ENCODE assay signal across 33 cellular contexts in the genomic region with DNA sequence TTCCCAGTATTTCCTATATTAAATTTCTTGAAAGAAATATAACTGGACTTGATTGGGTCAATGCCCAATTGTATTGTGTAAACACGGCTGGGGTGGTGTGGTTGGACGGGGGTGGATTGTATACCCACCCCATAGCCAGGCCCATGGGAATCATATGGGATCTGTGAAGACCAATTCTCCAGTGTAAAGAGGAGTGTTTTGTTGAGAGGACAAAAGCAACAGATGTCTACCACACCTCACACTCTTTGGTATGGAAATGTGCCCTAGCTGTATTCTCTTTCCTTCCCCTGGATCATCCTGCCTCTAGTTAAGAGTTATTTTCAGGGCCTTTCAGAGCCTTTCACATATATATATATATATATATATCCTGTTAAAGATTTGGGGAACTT.
"Had no signal": no experiment of that assay in that cellular context is flagged by ENCODE, and none has a peak within 500 bp of the region (broad histone marks: within the 10 kb centered on the region; RNA-seq: fewer than 3 reads in every experiment).

No MANE protein-coding gene starts in this region.

- H3K27me3 ChIP-seq: adrenal gland, body of pancreas, brain microvascular endothelial cell, breast epithelium had no signal

- ATAC-seq: activated CD4-positive, alpha-beta T cell treated with anti-CD3 and anti-CD28 coated beads for 36 hours; activated CD4-positive, CD25-positive, alpha-beta regulatory T cell treated with anti-CD3 and anti-CD28 coated beads, Interleukin-2, amount 50 U/mL, for 24 hours; activated CD8-positive, alpha-beta T cell treated with anti-CD3 and anti-CD28 coated beads for 36 hours; activated naive CD4-positive, alpha-beta T cell treated with anti-CD3 and anti-CD28 coated beads, Interleukin-2, amount 50 U/mL, for 72 hours; activated T-cell treated with anti-CD3 and anti-CD28 coated beads, Interleukin-2, amount 50 U/mL, for 4 hours; activated T-cell treated with anti-CD3 and anti-CD28 coated beads, Interleukin-2, amount 50 U/mL, for 72 hours; activated T-helper 17 cell treated with anti-CD3 and anti-CD28 coated beads, Interleukin-2, amount 50 U/mL, for 72 hours; body of pancreas; T-helper 17 cell had no signal

- H3K27me3 Mint-ChIP-seq: activated CD4-positive, alpha-beta memory T cell treated with anti-CD3 and anti-CD28 coated beads for 36 hours; activated CD4-positive, alpha-beta T cell treated with anti-CD3 and anti-CD28 coated beads for 36 hours; activated CD4-positive, alpha-beta T cell treated with anti-CD3 and anti-CD28 coated beads, Interleukin-2, amount 10 ng/mL, durations not matched to agents 24 days and 14 days; activated CD8-positive, alpha-beta T cell treated with anti-CD3 and anti-CD28 coated beads for 36 hours; activated naive CD8-positive, alpha-beta T cell treated with anti-CD3 and anti-CD28 coated beads for 36 hours; T-helper 17 cell had no signal

- H3K4me1 ChIP-seq: adrenal gland, body of pancreas, breast epithelium had no signal

- H3K27ac Mint-ChIP-seq: activated CD4-positive, alpha-beta memory T cell treated with anti-CD3 and anti-CD28 coated beads for 36 hours; activated CD4-positive, alpha-beta T cell treated with anti-CD3 and anti-CD28 coated beads for 36 hours; activated CD4-positive, alpha-beta T cell treated with anti-CD3 and anti-CD28 coated beads, Interleukin-2, amount 10 ng/mL, durations not matched to agents 24 days and 14 days; activated CD8-positive, alpha-beta T cell treated with anti-CD3 and anti-CD28 coated beads for 36 hours; activated naive CD4-positive, alpha-beta T cell treated with anti-CD3 and anti-CD28 coated beads for 36 hours; activated naive CD4-positive, alpha-beta T cell treated with anti-CD3 and anti-CD28 coated beads, Interleukin-2, amount 50 U/mL, for 72 hours; activated naive CD8-positive, alpha-beta T cell treated with anti-CD3 and anti-CD28 coated beads for 36 hours; activated T-cell treated with anti-CD3 and anti-CD28 coated beads, Interleukin-2, amount 50 U/mL, for 72 hours; activated T-helper 1 cell treated with anti-CD3 and anti-CD28 coated beads, Interleukin-12 subunit alpha, Interleukin-12 subunit beta, Interleukin-2, Interleukin-4 antibody, amounts not matched to agents 30 ng/mL and 10 ng/mL and 1 ng/mL, durations not matched to agents 14 hours and 24 hours and 36 hours; activated T-helper 17 cell treated with anti-CD3 and anti-CD28 coated beads, Interleukin-2, amount 50 U/mL, for 72 hours; T-helper 17 cell had no signal

- H3K4me3 Mint-ChIP-seq: activated CD4-positive, alpha-beta memory T cell treated with anti-CD3 and anti-CD28 coated beads for 36 hours; activated CD4-positive, alpha-beta T cell treated with anti-CD3 and anti-CD28 coated beads for 36 hours; activated CD4-positive, alpha-beta T cell treated with anti-CD3 and anti-CD28 coated beads, Interleukin-2, amount 10 ng/mL, durations not matched to agents 24 days and 14 days; activated CD8-positive, alpha-beta T cell treated with anti-CD3 and anti-CD28 coated beads for 36 hours; activated naive CD4-positive, alpha-beta T cell treated with anti-CD3 and anti-CD28 coated beads for 36 hours; activated naive CD8-positive, alpha-beta T cell treated with anti-CD3 and anti-CD28 coated beads for 36 hours; activated T-cell treated with anti-CD3 and anti-CD28 coated beads, Interleukin-2, amount 50 U/mL, for 4 hours; activated T-cell treated with anti-CD3 and anti-CD28 coated beads, Interleukin-2, amount 50 U/mL, for 72 hours; activated T-helper 1 cell treated with anti-CD3 and anti-CD28 coated beads, Interleukin-12 subunit alpha, Interleukin-12 subunit beta, Interleukin-2, Interleukin-4 antibody, amounts not matched to agents 30 ng/mL and 10 ng/mL and 1 ng/mL, durations not matched to agents 14 hours and 24 hours and 36 hours; activated T-helper 17 cell treated with anti-CD3 and anti-CD28 coated beads, Interleukin-2, amount 50 U/mL, for 72 hours; T-helper 17 cell had no signal

- H3K36me3 ChIP-seq: adrenal gland, brain microvascular endothelial cell, breast epithelium had no signal

- H3K9me3 ChIP-seq: adrenal gland had no signal

- H3K27ac ChIP-seq: adrenal gland, body of pancreas, brain microvascular endothelial cell, breast epithelium, VCaP had no signal

- DNase-seq: activated CD4-positive, alpha-beta memory T cell treated with anti-CD3 and anti-CD28 coated beads for 36 hours; activated CD4-positive, alpha-beta T cell treated with anti-CD3 and anti-CD28 coated beads for 1 hour; activated CD4-positive, alpha-beta T cell treated with anti-CD3 and anti-CD28 coated beads for 36 hours; activated CD4-positive, alpha-beta T cell treated with anti-CD3 and anti-CD28 coated beads, Interleukin-2, amount 10 ng/mL, durations not matched to agents 24 days and 14 days; activated CD4-positive, alpha-beta T cell treated with anti-CD3 and anti-CD28 coated beads, Interleukin-2, amount 50 U/mL, for 1 hour; activated CD4-positive, alpha-beta T cell treated with anti-CD3 and anti-CD28 coated beads, Interleukin-2, amount 50 U/mL, for 4 hours; activated CD4-positive, CD25-positive, alpha-beta regulatory T cell; activated CD8-positive, alpha-beta memory T cell treated with anti-CD3 and anti-CD28 coated beads, Interleukin-2, amount 50 U/mL, for 4 hours; activated CD8-positive, alpha-beta T cell treated with anti-CD3 and anti-CD28 coated beads for 36 hours; activated effector memory CD4-positive, alpha-beta T cell treated with anti-CD3 and anti-CD28 coated beads, Interleukin-2, amount 50 U/mL, for 16 hours; activated gamma-delta T cell treated with Interleukin-2 at 50 U/mL for 16 hours; activated naive CD4-positive, alpha-beta T cell; activated naive CD4-positive, alpha-beta T cell treated with anti-CD3 and anti-CD28 coated beads for 36 hours; activated naive CD4-positive, alpha-beta T cell treated with anti-CD3 and anti-CD28 coated beads, Interleukin-2, amount 50 U/mL, for 16 hours; activated naive CD8-positive, alpha-beta T cell treated with anti-CD3 and anti-CD28 coated beads for 36 hours; activated T-cell treated with anti-CD3 and anti-CD28 coated beads for 4 hours; activated T-cell treated with anti-CD3 and anti-CD28 coated beads, Interleukin-2, amount 50 U/mL, for 1 hour; activated T-cell treated with anti-CD3 and anti-CD28 coated beads, Interleukin-2, amount 50 U/mL, for 4 hours; activated T-cell treated with anti-CD3 and anti-CD28 coated beads, Interleukin-2, amount 50 U/mL, for 72 hours; adrenal gland; amniotic stem cell; aorta; body of pancreas; brain microvascular endothelial cell; central memory CD4-positive, alpha-beta T cell; T-helper 17 cell; T1000 had no signal

- H3K4me1 Mint-ChIP-seq: activated CD4-positive, alpha-beta T cell treated with anti-CD3 and anti-CD28 coated beads for 36 hours; activated CD4-positive, alpha-beta T cell treated with anti-CD3 and anti-CD28 coated beads, Interleukin-2, amount 10 ng/mL, durations not matched to agents 24 days and 14 days; activated naive CD8-positive, alpha-beta T cell treated with anti-CD3 and anti-CD28 coated beads for 36 hours; activated T-helper 17 cell treated with anti-CD3 and anti-CD28 coated beads, Interleukin-2, amount 50 U/mL, for 72 hours; T-helper 17 cell had no signal

- H3K4me3 ChIP-seq: adrenal gland, body of pancreas, breast epithelium had no signal
